ENCODE assay signal across 1 cellular context in the genomic region with DNA sequence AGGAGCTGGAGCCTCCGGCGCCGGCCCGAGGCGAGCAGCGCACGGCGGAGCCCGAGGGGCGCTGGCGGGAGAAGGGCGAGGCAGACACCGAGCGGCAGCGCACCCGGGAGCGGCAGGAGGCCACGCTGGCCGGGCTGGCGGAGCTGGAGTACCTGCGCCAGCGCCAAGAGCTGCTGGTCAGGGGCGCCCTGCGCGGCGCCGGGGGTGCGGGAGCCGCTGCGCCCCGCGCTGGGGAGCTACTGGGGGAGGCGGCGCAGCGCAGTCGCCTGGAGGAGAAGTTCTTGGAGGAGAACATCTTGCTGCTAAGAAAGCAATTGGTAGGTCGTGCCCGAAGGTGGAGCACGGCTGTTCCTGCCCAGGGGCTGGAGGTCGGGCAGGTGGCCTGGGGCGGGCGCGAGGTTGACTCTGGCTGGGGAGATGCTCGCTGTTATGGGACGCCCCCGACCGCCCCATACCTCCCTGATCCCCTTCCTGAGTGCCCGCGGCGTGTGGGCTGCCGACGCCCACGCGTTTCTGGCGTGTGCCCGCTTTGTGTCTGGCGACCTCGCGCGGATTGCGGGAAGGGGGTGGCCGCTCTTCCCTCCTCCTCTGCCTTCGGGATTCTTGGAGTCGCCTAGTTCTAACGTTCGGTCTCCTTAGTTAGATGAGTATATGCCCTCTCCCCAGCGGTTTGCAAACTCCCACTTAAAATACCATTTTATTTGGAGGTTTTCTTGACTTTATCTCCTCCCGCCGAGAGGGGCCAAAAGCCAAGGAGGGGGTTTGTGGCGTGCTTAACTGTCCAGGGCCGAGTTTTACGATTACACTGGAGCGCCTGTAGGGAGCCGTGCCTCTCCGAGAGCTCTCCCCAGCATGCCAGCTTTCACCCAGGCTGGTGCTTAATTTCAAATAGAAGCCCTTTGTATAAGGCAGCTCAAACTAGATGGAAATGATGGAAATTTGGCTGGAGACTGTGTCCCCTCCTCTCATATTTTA.
TF ChIP-seq lines count a peak whose summit lies in the region.

No MANE protein-coding gene starts in this region.

TF ChIP-seq in GM12878, 131 proteins besides CTCF, POLR2A, EP300 and RAD21 (continued from another document):
- 0 out of 2 replicates have a peak, but pooled peaks have one; percentile 63 for TF ChIP-seq GATAD2B (conservative IDR thresholded peaks at IDR 0.05; ENCODE audit: low read depth)
- peak in 1 of 2 experiments; percentile 74; a peak in 2 of 3 replicates for TF ChIP-seq EGR1 (IDR thresholded peaks at IDR 0.05; ENCODE audit: borderline replicate concordance in 1 of 2, low read depth in 2 of 2, low read length in 2 of 2)
- TF ChIP-seq DPF2 (IDR thresholded peaks at IDR 0.05) = 0 out of 2 replicates have a peak, but pooled peaks have one; percentile 67
- TF ChIP-seq IKZF1 (conservative IDR thresholded peaks at IDR 0.05) = peak; percentile 61
- TF ChIP-seq, protein P1, sequence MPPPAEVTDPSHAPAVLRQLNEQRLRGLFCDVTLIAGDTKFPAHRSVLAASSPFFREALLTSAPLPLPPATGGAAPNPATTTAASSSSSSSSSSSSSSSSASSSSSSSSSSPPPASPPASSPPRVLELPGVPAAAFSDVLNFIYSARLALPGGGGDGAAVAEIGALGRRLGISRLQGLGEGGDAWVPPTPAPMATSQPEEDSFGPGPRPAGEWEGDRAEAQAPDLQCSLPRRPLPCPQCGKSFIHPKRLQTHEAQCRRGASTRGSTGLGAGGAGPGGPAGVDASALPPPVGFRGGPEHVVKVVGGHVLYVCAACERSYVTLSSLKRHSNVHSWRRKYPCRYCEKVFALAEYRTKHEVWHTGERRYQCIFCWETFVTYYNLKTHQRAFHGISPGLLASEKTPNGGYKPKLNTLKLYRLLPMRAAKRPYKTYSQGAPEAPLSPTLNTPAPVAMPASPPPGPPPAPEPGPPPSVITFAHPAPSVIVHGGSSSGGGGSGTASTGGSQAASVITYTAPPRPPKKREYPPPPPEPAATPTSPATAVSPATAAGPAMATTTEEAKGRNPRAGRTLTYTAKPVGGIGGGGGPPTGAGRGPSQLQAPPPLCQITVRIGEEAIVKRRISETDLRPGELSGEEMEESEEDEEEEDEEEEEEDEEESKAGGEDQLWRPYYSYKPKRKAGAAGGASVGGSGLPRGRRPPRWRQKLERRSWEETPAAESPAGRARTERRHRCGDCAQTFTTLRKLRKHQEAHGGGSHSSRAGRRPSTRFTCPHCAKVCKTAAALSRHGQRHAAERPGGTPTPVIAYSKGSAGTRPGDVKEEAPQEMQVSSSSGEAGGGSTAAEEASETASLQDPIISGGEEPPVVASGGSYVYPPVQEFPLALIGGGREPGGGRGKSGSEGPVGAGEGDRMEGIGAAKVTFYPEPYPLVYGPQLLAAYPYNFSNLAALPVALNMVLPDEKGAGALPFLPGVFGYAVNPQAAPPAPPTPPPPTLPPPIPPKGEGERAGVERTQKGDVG (CRISPR knock-in tag; IDR thresholded peaks at IDR 0.05) = no peak
- TF ChIP-seq TARDBP (IDR thresholded peaks at IDR 0.05; ENCODE audit: borderline replicate concordance) = no peak
- peak; percentile 73 for TF ChIP-seq HDAC6 (IDR thresholded peaks at IDR 0.05; ENCODE audit: unreplicated experiment)
- TF ChIP-seq TCF12 (IDR thresholded peaks at IDR 0.05; ENCODE audit: low read depth, low read length) = no peak
- TF ChIP-seq, protein P2, sequence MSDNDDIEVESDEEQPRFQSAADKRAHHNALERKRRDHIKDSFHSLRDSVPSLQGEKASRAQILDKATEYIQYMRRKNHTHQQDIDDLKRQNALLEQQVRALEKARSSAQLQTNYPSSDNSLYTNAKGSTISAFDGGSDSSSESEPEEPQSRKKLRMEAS (IDR thresholded peaks at IDR 0.05; ENCODE audit: low read depth, low read length) = 0 out of 2 replicates have a peak, but pooled peaks have one; percentile 5
- TF ChIP-seq, protein P3, sequence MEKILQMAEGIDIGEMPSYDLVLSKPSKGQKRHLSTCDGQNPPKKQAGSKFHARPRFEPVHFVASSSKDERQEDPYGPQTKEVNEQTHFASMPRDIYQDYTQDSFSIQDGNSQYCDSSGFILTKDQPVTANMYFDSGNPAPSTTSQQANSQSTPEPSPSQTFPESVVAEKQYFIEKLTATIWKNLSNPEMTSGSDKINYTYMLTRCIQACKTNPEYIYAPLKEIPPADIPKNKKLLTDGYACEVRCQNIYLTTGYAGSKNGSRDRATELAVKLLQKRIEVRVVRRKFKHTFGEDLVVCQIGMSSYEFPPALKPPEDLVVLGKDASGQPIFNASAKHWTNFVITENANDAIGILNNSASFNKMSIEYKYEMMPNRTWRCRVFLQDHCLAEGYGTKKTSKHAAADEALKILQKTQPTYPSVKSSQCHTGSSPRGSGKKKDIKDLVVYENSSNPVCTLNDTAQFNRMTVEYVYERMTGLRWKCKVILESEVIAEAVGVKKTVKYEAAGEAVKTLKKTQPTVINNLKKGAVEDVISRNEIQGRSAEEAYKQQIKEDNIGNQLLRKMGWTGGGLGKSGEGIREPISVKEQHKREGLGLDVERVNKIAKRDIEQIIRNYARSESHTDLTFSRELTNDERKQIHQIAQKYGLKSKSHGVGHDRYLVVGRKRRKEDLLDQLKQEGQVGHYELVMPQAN (conservative IDR thresholded peaks at IDR 0.05) = 0 out of 2 replicates have a peak, but pooled peaks have one; percentile 8
